In the genomic region with DNA sequence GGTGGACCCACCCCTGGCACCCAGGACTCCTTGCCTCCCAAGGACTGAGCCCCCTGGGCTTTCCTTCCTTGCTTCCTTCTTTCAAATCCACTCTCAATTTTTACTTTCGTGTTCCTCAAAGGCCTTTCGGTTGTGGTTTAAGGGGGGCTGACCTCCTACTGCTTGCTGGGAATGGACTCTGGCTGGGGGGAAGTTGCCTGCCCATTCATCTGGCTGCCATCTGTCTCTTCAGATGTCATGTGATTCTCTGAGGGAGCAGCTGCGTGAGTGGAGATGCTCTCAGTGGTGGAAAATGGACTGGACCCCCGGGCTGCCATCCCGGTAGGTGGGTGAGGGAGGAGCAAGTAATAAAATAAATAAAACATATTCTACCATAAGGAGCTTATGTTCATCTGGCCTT, we compare ENCODE assay signal across 13 cellular contexts.
DNase-seq lines count a peak whose midpoint lies in the region; ATAC-seq and TF ChIP-seq lines count a peak whose summit lies in the region.
"Had no signal": no experiment of that assay in that cellular context is flagged by ENCODE, and none has a peak within 500 bp of the region (broad histone marks: within the 10 kb centered on the region; RNA-seq: fewer than 3 reads in every experiment).

No MANE protein-coding gene starts in this region.

- H3K27ac ChIP-seq in left ventricle myocardium inferior (replicated peaks) (no peak overlapping the region), upper lobe of right lung (no peak overlapping the region), ovary (no peak overlapping the region)

- no peak for DNase-seq in Right ventricle myocardium superior
- no peak for DNase-seq in left ventricle myocardium inferior
- peak; percentile 86 for DNase-seq in RPMI7951 (ENCODE audit: low read depth)
- DNase-seq in fibroblast of villous mesenchyme (ENCODE audit: low read depth), result peak; percentile 61
- DNase-seq in upper lobe of right lung, result no peak
- no peak for DNase-seq in NAMALWA (ENCODE audit: low spot score)
- DNase-seq in ovary, result no peak
- no peak for DNase-seq in stimulated activated CD4-positive, alpha-beta T cell treated with anti-CD3 and anti-CD28 coated beads, Interleukin-1b, Interleukin-23, amount 100 ng/mL, for 48 hours
- DNase-seq: BE2C; NCI-H510A; stimulated activated naive CD8-positive, alpha-beta T cell treated with anti-CD3 and anti-CD28 coated beads, Interleukin-15, amount 100 ng/mL, for 72 hours; T1000 had no signal

- H3K9me3 ChIP-seq in left ventricle myocardium inferior (replicated peaks) (no peaks in the 10 kb centered on the region), upper lobe of right lung (no peaks in the 10 kb centered on the region), ovary (no peaks in the 10 kb centered on the region)
- H3K9me3 ChIP-seq: BE2C, mucosa of descending colon had no signal

- H3K4me3 ChIP-seq in left ventricle myocardium inferior (no peak overlapping the region), fibroblast of villous mesenchyme (ENCODE audit: low read depth, low read length) (no peak overlapping the region), upper lobe of right lung (no peak overlapping the region), ovary (no peak overlapping the region)
- H3K4me3 ChIP-seq: mucosa of descending colon had no signal

- no peak for TF ChIP-seq EP300 in ovary (IDR thresholded peaks at IDR 0.05)

- peaks cover 10% of the 10 kb centered on the region for H3K4me1 ChIP-seq in left ventricle myocardium inferior
- H3K4me1 ChIP-seq in upper lobe of right lung, result no peaks in the 10 kb centered on the region
- H3K4me1 ChIP-seq in ovary (ENCODE audit: insufficient read depth), result no peaks in the 10 kb centered on the region
- H3K4me1 ChIP-seq: BE2C had no signal

- 71 to 81% (median 79%) methylated on average over 5 of the region's 5 CpGs for WGBS in ovary, 3 donors

- no peak for TF ChIP-seq CTCF in left ventricle myocardium inferior (IDR thresholded peaks at IDR 0.05; ENCODE audit: borderline replicate concordance)
- TF ChIP-seq CTCF in fibroblast of villous mesenchyme (IDR thresholded peaks at IDR 0.05; ENCODE audit: insufficient read depth, low read depth, low read length), result no peak
- no peak for TF ChIP-seq CTCF in upper lobe of right lung (IDR thresholded peaks at IDR 0.05)
- TF ChIP-seq CTCF in ovary (IDR thresholded peaks at IDR 0.05), result no peak

- no peak for TF ChIP-seq POLR2A in ovary (IDR thresholded peaks at IDR 0.05)

- H3K27me3 ChIP-seq in left ventricle myocardium inferior (ENCODE audit: low read depth) (no peaks in the 10 kb centered on the region), upper lobe of right lung (no peaks in the 10 kb centered on the region), ovary (no peaks in the 10 kb centered on the region)
- H3K27me3 ChIP-seq: BE2C had no signal

- H3K36me3 ChIP-seq in left ventricle myocardium inferior (no peaks in the 10 kb centered on the region), upper lobe of right lung (no peaks in the 10 kb centered on the region), ovary (no peaks in the 10 kb centered on the region)
- H3K36me3 ChIP-seq: BE2C had no signal

- intact Hi-C loops in Right ventricle myocardium superior (cut with DNase I) (no loop called here), left ventricle myocardium inferior (cut with micrococcal nuclease) (no loop called here), upper lobe of right lung (cut with DNase I) (no loop called here), ovary (cut with DNase I) (no loop called here)

- ATAC-seq in Right ventricle myocardium superior (ENCODE audit: poor library complexity) (peak; percentile 32), upper lobe of right lung (peak; percentile 68)
- ATAC-seq: mucosa of descending colon; stimulated activated naive CD8-positive, alpha-beta T cell treated with anti-CD3 and anti-CD28 coated beads, Interleukin-15, amount 100 ng/mL, for 72 hours had no signal

Comparison
In these comparisons a context has a peak if more than half of its experiments do, and no peak if none do; other contexts are left out.
1. DNase-seq: peak in RPMI7951 (single experiment) and fibroblast of villous mesenchyme (single experiment); none in Right ventricle myocardium superior (single experiment), left ventricle myocardium inferior (single experiment), upper lobe of right lung (single experiment), NAMALWA (single experiment), ovary (0 of 5) and stimulated activated CD4-positive, alpha-beta T cell treated with anti-CD3 and anti-CD28 coated beads, Interleukin-1b, Interleukin-23, amount 100 ng/mL, for 48 hours (single experiment).